Comparison of ENCODE assay signal across 7 cellular contexts in genomic region chr6:146689806-146690205, GRCh38.
"Had no signal": no experiment of that assay in that cellular context is flagged by ENCODE, and none has a peak within 500 bp of the region (broad histone marks: within the 10 kb centered on the region; RNA-seq: fewer than 3 reads in every experiment).

No MANE protein-coding gene starts in this region.

- H3K9ac ChIP-seq: GM23248, KMS-11 had no signal

- DNase-seq: GM23248, GOT3, H7, HCEC 1CT, Karpas-422, KBM-7 had no signal

- H2AFZ ChIP-seq: GM23248 had no signal

- H3K4me2 ChIP-seq: KMS-11 had no signal

- H3K27ac ChIP-seq: GM23248, KMS-11 had no signal

- H3K4me3 ChIP-seq: GM23248 had no signal
